9 cellular contexts compared by ENCODE assay signal in genomic region chr4:107034091-107034698, GRCh38. TPM values are rescaled to one million over a fixed set of nuclear protein-coding genes. Genes with fewer than 3 reads are reported as not detected.
DNase-seq lines count a peak whose midpoint lies in the region; ATAC-seq and TF ChIP-seq lines count a peak whose summit lies in the region.
"Had no signal": no experiment of that assay in that cellular context is flagged by ENCODE, and none has a peak within 500 bp of the region (broad histone marks: within the 10 kb centered on the region; RNA-seq: fewer than 3 reads in every experiment).

No MANE protein-coding gene starts in this region.

- H3K9me3 ChIP-seq in lung (ENCODE audit: control insufficient read depth in 2 of 2, insufficient read depth in 1 of 2, low read length in 1 of 2), result peaks cover 0 to 3% of the 10 kb centered on the region in 2 donors
- H3K9me3 ChIP-seq in thyroid gland, result no peaks in the 10 kb centered on the region

- peaks cover 0 to 11% of the 10 kb centered on the region in 2 donors for H3K4me1 ChIP-seq in lung (ENCODE audit: control insufficient read depth in 2 of 2, insufficient read depth in 2 of 2, low read length in 2 of 2)
- H3K4me1 ChIP-seq in thyroid gland, result peaks cover 3 to 23% of the 10 kb centered on the region in 2 donors

- no peak for TF ChIP-seq CTCF in lung (IDR thresholded peaks at IDR 0.05; ENCODE audit: control extremely low read depth, extremely low read depth)
- TF ChIP-seq CTCF in thyroid gland (IDR thresholded peaks at IDR 0.05), result no peak

- DNase-seq in ELR (ENCODE audit: low read depth) (peak; percentile 60), NCI-H748 (lab: John Stamatoyannopoulos, UW; ENCODE audit: unreplicated experiment) (peak; percentile 72), caudate nucleus (lab: John Stamatoyannopoulos, UW) (peak in 54 of 61 donors; percentile 1 to 83 (median 36)), lung (ENCODE audit: low spot score) (peak; percentile 28), thyroid gland (peak; percentile 1 to 3), HK-2 (ENCODE audit: unreplicated experiment) (no peak), NCI-H2081 (lab: John Stamatoyannopoulos, UW) (no peak)

- TF ChIP-seq POLR2A in thyroid gland (IDR thresholded peaks at IDR 0.05), result no peak

- H3K27ac ChIP-seq in caudate nucleus (ENCODE audit: low read depth, low read length) (no peak overlapping the region), lung (ENCODE audit: low read depth in 1 of 2, low read length in 1 of 2) (no peak overlapping the region), thyroid gland (no peak overlapping the region)

- H3K27me3 ChIP-seq in lung (ENCODE audit: control insufficient read depth, insufficient read depth) (no peaks in the 10 kb centered on the region), thyroid gland (peaks cover 7% of the 10 kb centered on the region)

- intact Hi-C loops in thyroid gland (cut with DNase I), result no loop called here

- H3K36me3 ChIP-seq in lung (ENCODE audit: control insufficient read depth in 2 of 2, insufficient read depth in 2 of 2, low read length in 2 of 2) (no peaks in the 10 kb centered on the region), thyroid gland (no peaks in the 10 kb centered on the region)

- no peak overlapping the region for H3K4me3 ChIP-seq in lung
- H3K4me3 ChIP-seq in thyroid gland (replicated peaks in 1 of 3), result no peak overlapping the region

- ATAC-seq in lung (ENCODE audit: insufficient read depth, low FRiP score), result no peak
- no peak for ATAC-seq in GM18861 (IDR thresholded peaks at IDR 0.05; ENCODE audit: unreplicated experiment)

- 2% methylated on average over 35 of the region's 35 CpGs for WGBS in lung, 2 donors
- WGBS in thyroid gland, 2 donors, result 3% methylated on average over 27 to 31 of the region's 35 CpGs

RNA-seq across cellular contexts. Expression of gene DKK2, which starts 1.9 kb away (rescaled TPM):
- 10 to 100 TPM in 1 of 2 donors, 1 to 10 TPM in 1; 6.4 to 16.1 TPM for total RNA-seq in lung
- polyA plus RNA-seq in lung, result 1 to 10 TPM; 2.6 to 3.0 TPM
- 1 to 10 TPM in 2 of 4 donors, under 1 TPM in 2; 0.34 to 1.5 (median 0.77) TPM for total RNA-seq in thyroid gland
- total RNA-seq: mononuclear cell had no signal

Comparison
In these comparisons a context has a peak if more than half of its experiments do, and no peak if none do; other contexts are left out.
1. DNase-seq: peak in ELR (single experiment), NCI-H748 (single experiment), caudate nucleus (54 of 61), lung (single experiment) and thyroid gland (2 of 2); none in HK-2 (single experiment) and NCI-H2081 (0 of 2).